In genomic region chr6:10383312-10384063, GRCh38 we compare ENCODE assay signal across 11 cellular contexts. TPM values are rescaled to one million over a fixed set of nuclear protein-coding genes. Genes with fewer than 3 reads are reported as not detected.
A peak's percentile ranks its signal among the peaks of the same experiment; 100 is the strongest.
DNase-seq lines count a peak whose midpoint lies in the region; ATAC-seq and FAIRE-seq lines count a peak whose summit lies in the region.
"Had no signal": no experiment of that assay in that cellular context is flagged by ENCODE, and none has a peak within 500 bp of the region (broad histone marks: within the 10 kb centered on the region; RNA-seq: fewer than 3 reads in every experiment).

No MANE protein-coding gene starts in this region.

- intact Hi-C loops in left cardiac atrium (cut with DNase I) (no loop called here), Right ventricle myocardium inferior (cut with DNase I) (no loop called here)

- H3K36me3 Mint-ChIP-seq in T-helper 17 cell (ENCODE audit: low read depth) = peaks cover 4% of the 10 kb centered on the region

- H3K4me3 Mint-ChIP-seq in T-helper 17 cell = no peak overlapping the region

- DNase-seq in left cardiac atrium (no peak), Right ventricle myocardium inferior (ENCODE audit: missing footprints) (no peak), T-helper 17 cell (no peak), islet precursor cell (peak; percentile 84), urothelium cell line (ENCODE audit: low spot score) (peak; percentile 75), iPS-NIHi7 (ENCODE audit: extremely low spot score) (no peak), nucleus accumbens (lab: John Stamatoyannopoulos, UW) (no peak), NCI-H1930 (lab: John Stamatoyannopoulos, UW) (no peak)
- DNase-seq: GDM1, SIG-M5, transverse colon had no signal

- ATAC-seq in left cardiac atrium (peak; percentile 30 to 78), Right ventricle myocardium inferior (no peak), T-helper 17 cell (no peak)

- H3K4me1 Mint-ChIP-seq in T-helper 17 cell = peaks cover 7% of the 10 kb centered on the region

- FAIRE-seq in urothelium cell line (lab: Jason Lieb, UNC) = peak; percentile 88

- peak overlapping the region; percentile 90 for H3K27ac Mint-ChIP-seq in T-helper 17 cell

- peaks cover 81% of the 10 kb centered on the region for H3K27me3 Mint-ChIP-seq in T-helper 17 cell

- H3K9me3 ChIP-seq in T-helper 17 cell (ENCODE audit: control insufficient read depth, low read length, poor library complexity, severe bottlenecking) = no peaks in the 10 kb centered on the region
- H3K9me3 ChIP-seq: transverse colon had no signal

RNA-seq across cellular contexts. Expression of gene TFAP2A, which starts 31.4 kb away (rescaled TPM):
- total RNA-seq in left cardiac atrium (under 1 TPM; 0.44 to 0.79 TPM), Right ventricle myocardium inferior (0.43 TPM), T-helper 17 cell (under 1 TPM; 0.18 to 0.40 TPM)
- total RNA-seq: transverse colon had no signal

Comparison
In these comparisons a context has a peak if more than half of its experiments do, and no peak if none do; other contexts are left out.
1. ATAC-seq: peak in left cardiac atrium (2 of 2); none in Right ventricle myocardium inferior (single experiment) and T-helper 17 cell (single experiment).
2. DNase-seq: peak in islet precursor cell (single experiment) and urothelium cell line (single experiment); none in left cardiac atrium (single experiment), Right ventricle myocardium inferior (single experiment), T-helper 17 cell (0 of 3), iPS-NIHi7 (single experiment), nucleus accumbens (0 of 56) and NCI-H1930 (0 of 2).